9 cellular contexts compared by ENCODE assay signal in genomic region chr18:23828426-23828825, GRCh38.
DNase-seq lines count a peak whose midpoint lies in the region; ATAC-seq lines count a peak whose summit lies in the region.
"Had no signal": no experiment of that assay in that cellular context is flagged by ENCODE, and none has a peak within 500 bp of the region (broad histone marks: within the 10 kb centered on the region; RNA-seq: fewer than 3 reads in every experiment).

No MANE protein-coding gene starts in this region.

- peaks cover 42% of the 10 kb centered on the region for H3K4me1 Mint-ChIP-seq in activated naive CD8-positive, alpha-beta T cell (ENCODE audit: low read depth)
- peaks cover 0 to 4% (median 0%) of the 10 kb centered on the region in 3 donors for H3K4me1 Mint-ChIP-seq in naive B cell

- H3K27ac Mint-ChIP-seq in activated naive CD8-positive, alpha-beta T cell, result peak overlapping the region; percentile 41
- peak overlapping the region in 2 of 6 donors; percentile 14 to 44 for H3K27ac Mint-ChIP-seq in naive B cell
- H3K27ac Mint-ChIP-seq: brain had no signal

- ATAC-seq in HG02678 (IDR thresholded peaks at IDR 0.05; ENCODE audit: unreplicated experiment), result peak; percentile 86
- peak; percentile 95 for ATAC-seq in naive B cell (ENCODE audit: low read depth in 2 of 2)

- H3K36me3 Mint-ChIP-seq in activated naive CD8-positive, alpha-beta T cell, result no peaks in the 10 kb centered on the region
- no peaks in the 10 kb centered on the region for H3K36me3 Mint-ChIP-seq in naive B cell
- H3K36me3 Mint-ChIP-seq: brain had no signal

- no peaks in the 10 kb centered on the region for H3K27me3 Mint-ChIP-seq in activated naive CD8-positive, alpha-beta T cell
- no peaks in the 10 kb centered on the region for H3K27me3 Mint-ChIP-seq in naive B cell

- H3K9me3 Mint-ChIP-seq in activated naive CD8-positive, alpha-beta T cell (ENCODE audit: low read depth), result peaks cover 2% of the 10 kb centered on the region
- peaks cover 0 to under 1% (median 0%) of the 10 kb centered on the region in 7 donors for H3K9me3 Mint-ChIP-seq in naive B cell
- H3K9me3 Mint-ChIP-seq: brain had no signal

- H3K4me3 Mint-ChIP-seq in activated naive CD8-positive, alpha-beta T cell, result no peak overlapping the region
- no peak overlapping the region for H3K4me3 Mint-ChIP-seq in naive B cell
- H3K4me3 Mint-ChIP-seq: brain had no signal

- DNase-seq in SIG-M5 treated with dmso at 0.1 percent for 504 hours (lab: John Stamatoyannopoulos, UW; ENCODE audit: unreplicated experiment) (peak; percentile 61), SIG-M5 (lab: John Stamatoyannopoulos, UW) (no peak), NCI-H69 (lab: John Stamatoyannopoulos, UW) (peak; percentile 83), naive B cell (peak; percentile 7), NCI-H510A treated with DMSO at 0.1 percent for 48 hours (lab: John Stamatoyannopoulos, UW) (no peak), NCI-H446 treated with DMSO at 0.1 percent for 48 hours (lab: John Stamatoyannopoulos, UW) (no peak)

Comparison
In these comparisons a context has a peak if more than half of its experiments do, and no peak if none do; other contexts are left out.
1. DNase-seq: peak in SIG-M5 treated with dmso at 0.1 percent for 504 hours (single experiment), NCI-H69 (single experiment) and naive B cell (single experiment); none in SIG-M5 (single experiment), NCI-H510A treated with DMSO at 0.1 percent for 48 hours (single experiment) and NCI-H446 treated with DMSO at 0.1 percent for 48 hours (single experiment).